In the genomic region with DNA sequence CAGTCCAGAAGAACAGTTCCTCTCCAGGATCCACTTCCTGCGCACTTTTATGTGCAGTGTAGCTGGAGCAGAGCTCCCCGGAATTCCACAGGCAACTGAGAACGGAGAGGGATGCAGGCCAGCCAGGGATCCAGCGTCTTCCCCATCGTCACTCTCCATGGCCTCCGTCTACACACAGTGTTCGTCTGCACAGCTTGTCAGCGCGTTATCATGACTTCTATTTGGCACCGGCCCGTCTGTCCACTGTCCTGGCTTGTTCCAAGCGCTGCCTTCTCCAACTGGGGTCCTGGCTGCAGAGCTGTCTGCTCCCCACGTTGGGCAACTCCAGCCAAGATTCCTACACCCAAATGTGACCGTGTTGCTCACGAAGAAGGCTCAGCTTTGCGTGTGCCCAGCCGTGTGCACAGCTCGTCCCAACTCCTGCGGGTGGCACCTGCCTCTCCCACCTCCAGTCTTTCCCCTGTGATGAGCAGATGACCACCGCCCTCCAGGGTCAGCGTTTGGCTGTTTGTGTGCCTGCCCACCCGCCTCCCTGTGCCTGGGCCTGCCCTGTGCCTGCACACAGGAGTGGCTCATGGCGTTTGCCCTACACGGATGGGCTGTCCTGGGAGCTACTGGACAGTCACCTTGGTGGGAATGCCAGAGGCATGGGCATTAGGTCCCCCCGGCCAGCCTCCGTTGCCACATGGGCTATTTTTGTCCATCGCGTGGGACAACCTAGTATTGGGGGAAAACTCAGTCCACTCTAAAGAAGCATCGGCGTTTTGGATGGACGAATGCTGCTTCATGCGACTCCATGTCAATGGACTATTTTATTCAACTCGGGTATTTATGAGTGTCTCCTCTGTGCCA, we compare ENCODE assay signal across 1 cellular context.
TF ChIP-seq lines count a peak whose summit lies in the region.

No MANE protein-coding gene starts in this region.

TF ChIP-seq in A549, 52 proteins besides CTCF, POLR2A, EP300 and RAD21:
- TF ChIP-seq JUNB (IDR thresholded peaks at IDR 0.05) (no peak), HOXA7 (CRISPR knock-in tag; IDR thresholded peaks at IDR 0.05) (no peak), HOXB5 (CRISPR knock-in tag; IDR thresholded peaks at IDR 0.05) (no peak), CEBPB (IDR thresholded peaks at IDR 0.05) (no peak), SMC3 (IDR thresholded peaks at IDR 0.05) (no peak), EHF (CRISPR knock-in tag; IDR thresholded peaks at IDR 0.05) (no peak), KDM1A (IDR thresholded peaks at IDR 0.05; ENCODE audit: low read depth) (no peak), HEYL (CRISPR knock-in tag; IDR thresholded peaks at IDR 0.05) (no peak), NR3C1 (IDR thresholded peaks at IDR 0.05) (no peak), SREBF2 (IDR thresholded peaks at IDR 0.05) (no peak), FOSL2 (IDR thresholded peaks at IDR 0.05) (no peak), FOSL2 (CRISPR knock-in tag; IDR thresholded peaks at IDR 0.05) (no peak), PHF8 (IDR thresholded peaks at IDR 0.05; ENCODE audit: borderline replicate concordance, low read depth) (no peak), FOSB (CRISPR knock-in tag; IDR thresholded peaks at IDR 0.05) (no peak), JUN (IDR thresholded peaks at IDR 0.05) (no peak)
- TF ChIP-seq, protein P1, sequence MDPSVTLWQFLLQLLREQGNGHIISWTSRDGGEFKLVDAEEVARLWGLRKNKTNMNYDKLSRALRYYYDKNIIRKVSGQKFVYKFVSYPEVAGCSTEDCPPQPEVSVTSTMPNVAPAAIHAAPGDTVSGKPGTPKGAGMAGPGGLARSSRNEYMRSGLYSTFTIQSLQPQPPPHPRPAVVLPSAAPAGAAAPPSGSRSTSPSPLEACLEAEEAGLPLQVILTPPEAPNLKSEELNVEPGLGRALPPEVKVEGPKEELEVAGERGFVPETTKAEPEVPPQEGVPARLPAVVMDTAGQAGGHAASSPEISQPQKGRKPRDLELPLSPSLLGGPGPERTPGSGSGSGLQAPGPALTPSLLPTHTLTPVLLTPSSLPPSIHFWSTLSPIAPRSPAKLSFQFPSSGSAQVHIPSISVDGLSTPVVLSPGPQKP (IDR thresholded peaks at IDR 0.05; ENCODE audit: low read depth, low read length), result no peak
- TF ChIP-seq, protein P2, sequence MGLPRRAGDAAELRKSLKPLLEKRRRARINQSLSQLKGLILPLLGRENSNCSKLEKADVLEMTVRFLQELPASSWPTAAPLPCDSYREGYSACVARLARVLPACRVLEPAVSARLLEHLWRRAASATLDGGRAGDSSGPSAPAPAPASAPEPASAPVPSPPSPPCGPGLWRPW (IDR thresholded peaks at IDR 0.05), result no peak
- TF ChIP-seq, protein P3, sequence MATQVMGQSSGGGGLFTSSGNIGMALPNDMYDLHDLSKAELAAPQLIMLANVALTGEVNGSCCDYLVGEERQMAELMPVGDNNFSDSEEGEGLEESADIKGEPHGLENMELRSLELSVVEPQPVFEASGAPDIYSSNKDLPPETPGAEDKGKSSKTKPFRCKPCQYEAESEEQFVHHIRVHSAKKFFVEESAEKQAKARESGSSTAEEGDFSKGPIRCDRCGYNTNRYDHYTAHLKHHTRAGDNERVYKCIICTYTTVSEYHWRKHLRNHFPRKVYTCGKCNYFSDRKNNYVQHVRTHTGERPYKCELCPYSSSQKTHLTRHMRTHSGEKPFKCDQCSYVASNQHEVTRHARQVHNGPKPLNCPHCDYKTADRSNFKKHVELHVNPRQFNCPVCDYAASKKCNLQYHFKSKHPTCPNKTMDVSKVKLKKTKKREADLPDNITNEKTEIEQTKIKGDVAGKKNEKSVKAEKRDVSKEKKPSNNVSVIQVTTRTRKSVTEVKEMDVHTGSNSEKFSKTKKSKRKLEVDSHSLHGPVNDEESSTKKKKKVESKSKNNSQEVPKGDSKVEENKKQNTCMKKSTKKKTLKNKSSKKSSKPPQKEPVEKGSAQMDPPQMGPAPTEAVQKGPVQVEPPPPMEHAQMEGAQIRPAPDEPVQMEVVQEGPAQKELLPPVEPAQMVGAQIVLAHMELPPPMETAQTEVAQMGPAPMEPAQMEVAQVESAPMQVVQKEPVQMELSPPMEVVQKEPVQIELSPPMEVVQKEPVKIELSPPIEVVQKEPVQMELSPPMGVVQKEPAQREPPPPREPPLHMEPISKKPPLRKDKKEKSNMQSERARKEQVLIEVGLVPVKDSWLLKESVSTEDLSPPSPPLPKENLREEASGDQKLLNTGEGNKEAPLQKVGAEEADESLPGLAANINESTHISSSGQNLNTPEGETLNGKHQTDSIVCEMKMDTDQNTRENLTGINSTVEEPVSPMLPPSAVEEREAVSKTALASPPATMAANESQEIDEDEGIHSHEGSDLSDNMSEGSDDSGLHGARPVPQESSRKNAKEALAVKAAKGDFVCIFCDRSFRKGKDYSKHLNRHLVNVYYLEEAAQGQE (IDR thresholded peaks at IDR 0.05), result no peak
TF ChIP-seq in A549: peak in this region for 0.
